19 cellular contexts compared by ENCODE assay signal in genomic region chr16:55033225-55034156, GRCh38.
DNase-seq lines count a peak whose midpoint lies in the region; ATAC-seq and TF ChIP-seq lines count a peak whose summit lies in the region.
"Had no signal": no experiment of that assay in that cellular context is flagged by ENCODE, and none has a peak within 500 bp of the region (broad histone marks: within the 10 kb centered on the region; RNA-seq: fewer than 3 reads in every experiment).

No MANE protein-coding gene starts in this region.

- RAD21 ChIA-PET in HCT116 (lab: Charles Lee; ENCODE audit: low non-redundant PET in 1 of 2, low total read pairs in 2 of 2, uncharacterized antibody in 2 of 2, unreplicated experiment in 2 of 2) = interaction anchor here in 1 of 2 experiments (1.2 kb wide), 1 partner anchor 12 kb away, joined by 3 read pairs; no protein-coding TSS in a partner anchor

- H3K9me2 ChIP-seq in HCT116 (ENCODE audit: insufficient read depth) = no peaks in the 10 kb centered on the region

- CTCF ChIA-PET in HCT116 (lab: Charles Lee) = interaction anchor here (0.5 to 3.5 kb wide), 5 partner anchors 11 to 735 kb away, joined by 3 to 14 read pairs (median 7); no protein-coding TSS in a partner anchor

- no peaks in the 10 kb centered on the region for H4K20me1 ChIP-seq in HCT116 (ENCODE audit: insufficient read depth)
- no peaks in the 10 kb centered on the region for H4K20me1 ChIP-seq in neural progenitor cell (ENCODE audit: low read depth)

- TF ChIP-seq RAD21 in HCT116 (IDR thresholded peaks at IDR 0.05; ENCODE audit: low read depth) = peak; percentile 46; the same call in 1 of the 2 replicates

- H3K4me1 ChIP-seq in HCT116 (ENCODE audit: control insufficient read depth in 1 of 2, insufficient read depth in 2 of 2, low read length in 2 of 2) (no peaks in the 10 kb centered on the region), neural progenitor cell (no peaks in the 10 kb centered on the region)
- H3K4me1 ChIP-seq: HAP-1, SJSA1 had no signal

- no peaks in the 10 kb centered on the region for H3F3A ChIP-seq in neural progenitor cell (ENCODE audit: low read depth)

- no peaks in the 10 kb centered on the region for H3K4me1 Mint-ChIP-seq in chondrocyte (ENCODE audit: low read depth)
- peaks cover 6% of the 10 kb centered on the region for H3K4me1 Mint-ChIP-seq in neural progenitor cell
- H3K4me1 Mint-ChIP-seq: CD4-positive, CD25-positive, alpha-beta regulatory T cell had no signal

- no peak for TF ChIP-seq POLR2A in HCT116 (IDR thresholded peaks at IDR 0.05; ENCODE audit: borderline replicate concordance, extremely low read depth, insufficient read depth, insufficient read length)

- H3K36me3 Mint-ChIP-seq in chondrocyte (ENCODE audit: low read depth) = peaks cover 1% of the 10 kb centered on the region
- H3K36me3 Mint-ChIP-seq in neural progenitor cell = no peaks in the 10 kb centered on the region
- H3K36me3 Mint-ChIP-seq: CD4-positive, CD25-positive, alpha-beta regulatory T cell had no signal

- H3K79me2 ChIP-seq in HCT116 (ENCODE audit: insufficient read depth, low read length) (no peaks in the 10 kb centered on the region), neural progenitor cell (ENCODE audit: low read depth) (no peaks in the 10 kb centered on the region)

- H3K9me3 Mint-ChIP-seq in chondrocyte (ENCODE audit: low read depth) (peaks cover 13% of the 10 kb centered on the region), neural progenitor cell (peaks cover 8% of the 10 kb centered on the region)

- H3K4me2 ChIP-seq in HCT116 (ENCODE audit: low read length) = no peak overlapping the region
- no peak overlapping the region for H3K4me2 ChIP-seq in neural progenitor cell
- H3K4me2 ChIP-seq: PC-9 had no signal

- BruUV-seq in HCT116 (replicated peaks; lab: Mats Ljungman, UMichigan) = no TSS peak

- H3K4me3 ChIP-seq in HCT116 (replicated peaks in 1 of 2; ENCODE audit: low read depth in 1 of 2, low read length in 2 of 2) (no peak overlapping the region), neural progenitor cell (no peak overlapping the region)
- H3K4me3 ChIP-seq: HAP-1, PC-9, SJSA1 had no signal

- H3K36me3 ChIP-seq in HCT116 (ENCODE audit: control insufficient read depth in 1 of 2, insufficient read depth in 2 of 2, low read length in 2 of 2) (no peaks in the 10 kb centered on the region), neural progenitor cell (no peaks in the 10 kb centered on the region)
- H3K36me3 ChIP-seq: HAP-1, SJSA1 had no signal

- H3K27ac ChIP-seq in C4-2B (no peak overlapping the region), HCT116 (ENCODE audit: low read depth, low read length) (no peak overlapping the region), neural progenitor cell (no peak overlapping the region)
- H3K27ac ChIP-seq: PC-9, SJSA1 had no signal

- H3K9ac ChIP-seq in HCT116 (ENCODE audit: low read length) (no peak overlapping the region), neural progenitor cell (no peak overlapping the region)

- H3K27ac Mint-ChIP-seq in chondrocyte (ENCODE audit: unreplicated experiment) (no peak overlapping the region), neural progenitor cell (peak overlapping the region; percentile 5)
- H3K27ac Mint-ChIP-seq: CD4-positive, CD25-positive, alpha-beta regulatory T cell had no signal

- POLR2A ChIA-PET in HCT116 (lab: Charles Lee) = no interaction called here

- intact Hi-C loops in HCT116 (cut with micrococcal nuclease) = no loop called here

- ATAC-seq in HCT116 = peak; percentile 70

- no peak for DNase-seq in HCT116 (ENCODE audit: low read depth, low spot score)
- DNase-seq in chondrocyte (ENCODE audit: low spot score) = peak; percentile 65
- no peak for DNase-seq in neural progenitor cell (ENCODE audit: low spot score)
- DNase-seq in HuH-7.5 (ENCODE audit: low spot score) = no peak
- DNase-seq in epidermal melanocyte (ENCODE audit: insufficient read length, low spot score) = no peak
- DNase-seq in NCI-H2081 (lab: John Stamatoyannopoulos, UW) = no peak
- DNase-seq: ACHN; AML-193; Caco-2; CD4-positive, CD25-positive, alpha-beta regulatory T cell; DMS53; NCI-H1436 treated with DMSO at 0.1 percent for 48 hours; NCI-H2029 treated with DMSO at 0.1 percent for 48 hours; NCI-H345; NCI-H526; PC-9 had no signal

- H3K27me3 ChIP-seq in HCT116 (ENCODE audit: insufficient read depth, low read length) = no peaks in the 10 kb centered on the region
- H3K27me3 ChIP-seq in neural progenitor cell = no peaks in the 10 kb centered on the region
- H3K27me3 ChIP-seq: SJSA1 had no signal

- H3K9me3 ChIP-seq in HCT116 (ENCODE audit: control insufficient read depth in 1 of 2, insufficient read depth in 1 of 2, low read depth in 1 of 2, low read length in 2 of 2) (no peaks in the 10 kb centered on the region), neural progenitor cell (ENCODE audit: low read depth) (no peaks in the 10 kb centered on the region)
- H3K9me3 ChIP-seq: HAP-1, SJSA1 had no signal

- H2AFZ ChIP-seq in HCT116 (ENCODE audit: low read depth, low read length, poor library complexity, severe bottlenecking) (no peak overlapping the region), neural progenitor cell (replicated peaks) (no peak overlapping the region)
- H2AFZ ChIP-seq: PC-9 had no signal

- H3K27me3 Mint-ChIP-seq in chondrocyte (ENCODE audit: low read depth) = peaks cover 25% of the 10 kb centered on the region
- peaks cover 5% of the 10 kb centered on the region for H3K27me3 Mint-ChIP-seq in neural progenitor cell (ENCODE audit: insufficient read depth, low read depth)
- H3K27me3 Mint-ChIP-seq: CD4-positive, CD25-positive, alpha-beta regulatory T cell had no signal

- no peak overlapping the region for H3K4me3 Mint-ChIP-seq in chondrocyte (ENCODE audit: unreplicated experiment)
- H3K4me3 Mint-ChIP-seq in neural progenitor cell = no peak overlapping the region
- H3K4me3 Mint-ChIP-seq: CD4-positive, CD25-positive, alpha-beta regulatory T cell had no signal

- TF ChIP-seq CTCF in C4-2B (conservative IDR thresholded peaks at IDR 0.05) = peak; percentile 12
- peak in 2 of 3 experiments; percentile 21 to 29; a peak in 2 of 6 replicates for TF ChIP-seq CTCF in HCT116 (IDR thresholded peaks at IDR 0.05 in 2 of 3, conservative IDR thresholded peaks at IDR 0.05 in 1 of 3; ENCODE audit: borderline replicate concordance in 1 of 3, insufficient read depth in 1 of 3, low read depth in 2 of 3, low read length in 2 of 3)
- TF ChIP-seq CTCF in chondrocyte (IDR thresholded peaks at IDR 0.05) = no peak
- TF ChIP-seq CTCF in neural progenitor cell (IDR thresholded peaks at IDR 0.05) = no peak

TF ChIP-seq in HCT116, 20 proteins besides CTCF, POLR2A, EP300 and RAD21:
- no peak for TF ChIP-seq SP1 (IDR thresholded peaks at IDR 0.05; ENCODE audit: low read depth)
- TF ChIP-seq CBX3 (IDR thresholded peaks at IDR 0.05; ENCODE audit: low read depth) = no peak
- TF ChIP-seq REST (IDR thresholded peaks at IDR 0.05; ENCODE audit: low read depth) = no peak
- no peak for TF ChIP-seq SIN3A (IDR thresholded peaks at IDR 0.05; ENCODE audit: low read depth)
- no peak for TF ChIP-seq CEBPB (IDR thresholded peaks at IDR 0.05; ENCODE audit: low read depth)
- no peak for TF ChIP-seq MAX (IDR thresholded peaks at IDR 0.05)
- no peak for TF ChIP-seq EZH2phosphoT487 (IDR thresholded peaks at IDR 0.05; ENCODE audit: borderline replicate concordance)
- no peak for TF ChIP-seq ZBTB33 (IDR thresholded peaks at IDR 0.05; ENCODE audit: extremely low read depth, insufficient replicate concordance, low read length)
- no peak for TF ChIP-seq TCF7L2 (IDR thresholded peaks at IDR 0.05; ENCODE audit: borderline replicate concordance, extremely low read depth, insufficient read depth, insufficient read length)
- TF ChIP-seq ZFX (IDR thresholded peaks at IDR 0.05) = no peak
- no peak for TF ChIP-seq JUND (IDR thresholded peaks at IDR 0.05)

Comparison
In these comparisons a context has a peak if more than half of its experiments do, and no peak if none do; other contexts are left out.
1. CTCF ChIP-seq: peak in C4-2B (single experiment) and HCT116 (2 of 3); none in chondrocyte (single experiment) and neural progenitor cell (single experiment).